2 cellular contexts compared by ENCODE assay signal in the genomic region with DNA sequence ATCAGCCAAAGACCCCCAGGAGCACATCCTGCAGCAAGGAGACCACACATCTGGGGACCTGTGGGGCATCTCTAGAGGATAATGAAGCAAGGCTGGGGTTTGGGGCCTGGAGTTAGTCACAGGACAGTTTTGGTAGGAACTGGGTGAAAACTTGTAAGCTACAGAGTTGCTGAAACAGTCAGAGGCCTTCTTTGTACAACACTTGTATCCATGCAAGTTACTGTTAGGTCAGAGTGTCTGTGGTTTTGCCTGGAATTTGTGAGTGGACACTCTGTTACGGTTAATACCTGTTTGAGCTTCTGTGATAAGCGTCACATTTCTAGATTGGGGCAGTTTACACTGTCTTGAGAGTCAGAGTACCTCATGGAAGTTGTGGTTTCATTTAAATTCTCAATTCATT.
TF ChIP-seq lines count a peak whose summit lies in the region.

No MANE protein-coding gene starts in this region.

TF ChIP-seq in A549, 52 proteins besides CTCF, POLR2A, EP300 and RAD21:
- no peak for TF ChIP-seq JUN (IDR thresholded peaks at IDR 0.05)
- TF ChIP-seq ZC3H11A (IDR thresholded peaks at IDR 0.05): no peak
- TF ChIP-seq KDM5A (IDR thresholded peaks at IDR 0.05): no peak
- no peak for TF ChIP-seq EHMT2 (IDR thresholded peaks at IDR 0.05; ENCODE audit: low read depth)
- TF ChIP-seq, protein P1, sequence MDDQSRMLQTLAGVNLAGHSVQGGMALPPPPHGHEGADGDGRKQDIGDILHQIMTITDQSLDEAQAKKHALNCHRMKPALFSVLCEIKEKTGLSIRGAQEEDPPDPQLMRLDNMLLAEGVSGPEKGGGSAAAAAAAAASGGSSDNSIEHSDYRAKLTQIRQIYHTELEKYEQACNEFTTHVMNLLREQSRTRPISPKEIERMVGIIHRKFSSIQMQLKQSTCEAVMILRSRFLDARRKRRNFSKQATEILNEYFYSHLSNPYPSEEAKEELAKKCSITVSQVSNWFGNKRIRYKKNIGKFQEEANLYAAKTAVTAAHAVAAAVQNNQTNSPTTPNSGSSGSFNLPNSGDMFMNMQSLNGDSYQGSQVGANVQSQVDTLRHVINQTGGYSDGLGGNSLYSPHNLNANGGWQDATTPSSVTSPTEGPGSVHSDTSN (IDR thresholded peaks at IDR 0.05): no peak
- TF ChIP-seq ATOH8 (CRISPR knock-in tag; IDR thresholded peaks at IDR 0.05; ENCODE audit: low read depth): no peak
- no peak for TF ChIP-seq ZNF302 (CRISPR knock-in tag; IDR thresholded peaks at IDR 0.05)
- TF ChIP-seq SREBF2 (IDR thresholded peaks at IDR 0.05): no peak
- no peak for TF ChIP-seq GATA3 (IDR thresholded peaks at IDR 0.05; ENCODE audit: borderline replicate concordance)

TF ChIP-seq in endothelial cell of umbilical vein, 7 proteins besides CTCF, POLR2A, EP300 and RAD21:
- TF ChIP-seq MYC (IDR thresholded peaks at IDR 0.05; ENCODE audit: low read depth, low read length) (no peak), GATA2 (IDR thresholded peaks at IDR 0.05; ENCODE audit: insufficient read depth, insufficient read length, low read depth, low read length) (no peak), EZH2 (IDR thresholded peaks at IDR 0.05; ENCODE audit: borderline replicate concordance, low read depth, low read length, severe bottlenecking) (no peak), POLR2AphosphoS5 (IDR thresholded peaks at IDR 0.05; ENCODE audit: insufficient read depth, low read depth, low read length) (no peak), FOS (IDR thresholded peaks at IDR 0.05; ENCODE audit: borderline replicate concordance, insufficient read depth, low read length) (no peak), JUN (IDR thresholded peaks at IDR 0.05; ENCODE audit: borderline replicate concordance, insufficient read depth, insufficient read length, low read depth) (no peak)
- TF ChIP-seq, protein P2, sequence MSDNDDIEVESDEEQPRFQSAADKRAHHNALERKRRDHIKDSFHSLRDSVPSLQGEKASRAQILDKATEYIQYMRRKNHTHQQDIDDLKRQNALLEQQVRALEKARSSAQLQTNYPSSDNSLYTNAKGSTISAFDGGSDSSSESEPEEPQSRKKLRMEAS (IDR thresholded peaks at IDR 0.05; ENCODE audit: insufficient read depth, insufficient read length): no peak
